15 cellular contexts compared by ENCODE assay signal in genomic region chr13:79490846-79491245, GRCh38. TPM values are rescaled to one million over a fixed set of nuclear protein-coding genes. Genes with fewer than 3 reads are reported as not detected.
DNase-seq lines count a peak whose midpoint lies in the region; ATAC-seq and TF ChIP-seq lines count a peak whose summit lies in the region.
"Had no signal": no experiment of that assay in that cellular context is flagged by ENCODE, and none has a peak within 500 bp of the region (broad histone marks: within the 10 kb centered on the region; RNA-seq: fewer than 3 reads in every experiment).

No MANE protein-coding gene starts in this region.

- peaks cover 7% of the 10 kb centered on the region for H3F3A ChIP-seq in smooth muscle cell (ENCODE audit: low read depth)

- peaks cover 76% of the 10 kb centered on the region for H4K20me1 ChIP-seq in smooth muscle cell (ENCODE audit: low read depth)

- TF ChIP-seq CTCF in fibroblast of the aortic adventitia (IDR thresholded peaks at IDR 0.05; ENCODE audit: insufficient read depth, low read length) = no peak
- no peak for TF ChIP-seq CTCF in smooth muscle cell (IDR thresholded peaks at IDR 0.05; ENCODE audit: borderline replicate concordance, insufficient read depth, poor library complexity, severe bottlenecking)

- no peaks in the 10 kb centered on the region for H3K27me3 Mint-ChIP-seq in T-helper 2 cell treated with Interferon-gamma antibody and Interleukin-4, amounts not matched to agents 5 μg/mL and 100 μg/mL, for 36 hours (ENCODE audit: low read depth)

- H3K27ac ChIP-seq in SK-N-MC = peak overlapping the region; percentile 88
- H3K27ac ChIP-seq in smooth muscle cell (ENCODE audit: low read depth) = peak overlapping the region; percentile 93
- H3K27ac ChIP-seq: testis had no signal

- no peak overlapping the region for H3K4me3 ChIP-seq in SK-N-MC
- H3K4me3 ChIP-seq in fibroblast of the aortic adventitia (ENCODE audit: low read depth, low read length) = no peak overlapping the region
- no peak overlapping the region for H3K4me3 ChIP-seq in smooth muscle cell
- H3K4me3 ChIP-seq: testis had no signal

- H3K79me2 ChIP-seq in smooth muscle cell (ENCODE audit: low read depth) = peaks cover 88% of the 10 kb centered on the region

- H3K27ac Mint-ChIP-seq in T-helper 2 cell treated with Interferon-gamma antibody and Interleukin-4, amounts not matched to agents 5 μg/mL and 100 μg/mL, for 36 hours = peak overlapping the region; percentile 92

- no peaks in the 10 kb centered on the region for H3K27me3 ChIP-seq in smooth muscle cell (ENCODE audit: low read depth)
- H3K27me3 ChIP-seq: testis had no signal

- H3K4me1 ChIP-seq in smooth muscle cell (ENCODE audit: low read depth) = peaks cover 31% of the 10 kb centered on the region
- H3K4me1 ChIP-seq: testis had no signal

- no peak overlapping the region for H3K9ac ChIP-seq in SK-N-MC (ENCODE audit: insufficient read length)
- H3K9ac ChIP-seq in smooth muscle cell (ENCODE audit: low read depth) = peak overlapping the region; percentile 69

- H3K9me3 ChIP-seq in SK-N-MC (ENCODE audit: low read depth, low read length) (no peaks in the 10 kb centered on the region), smooth muscle cell (replicated peaks; ENCODE audit: low read depth) (no peaks in the 10 kb centered on the region)
- H3K9me3 ChIP-seq: testis had no signal

- peak overlapping the region; percentile 74 for H3K4me3 Mint-ChIP-seq in T-helper 2 cell treated with Interferon-gamma antibody and Interleukin-4, amounts not matched to agents 5 μg/mL and 100 μg/mL, for 36 hours
- H3K4me3 Mint-ChIP-seq: immature natural killer cell, WTC11 had no signal

- H3K36me3 Mint-ChIP-seq in T-helper 2 cell treated with Interferon-gamma antibody and Interleukin-4, amounts not matched to agents 5 μg/mL and 100 μg/mL, for 36 hours (ENCODE audit: low read depth) = peaks cover 49% of the 10 kb centered on the region
- H3K36me3 Mint-ChIP-seq: WTC11 had no signal

- H3K9me3 Mint-ChIP-seq in T-helper 2 cell treated with Interferon-gamma antibody and Interleukin-4, amounts not matched to agents 5 μg/mL and 100 μg/mL, for 36 hours = no peaks in the 10 kb centered on the region
- H3K9me3 Mint-ChIP-seq: immature natural killer cell had no signal

- peaks cover 84% of the 10 kb centered on the region for H3K4me1 Mint-ChIP-seq in T-helper 2 cell treated with Interferon-gamma antibody and Interleukin-4, amounts not matched to agents 5 μg/mL and 100 μg/mL, for 36 hours (ENCODE audit: low read depth)
- H3K4me1 Mint-ChIP-seq: immature natural killer cell had no signal

- no peak overlapping the region for H2AFZ ChIP-seq in smooth muscle cell (ENCODE audit: low read depth)

- 76% methylated on average over 1 of the region's 1 CpG for WGBS in smooth muscle cell (ENCODE audit: low lambda C conversion rate)

- peak overlapping the region; percentile 76 for H3K4me2 ChIP-seq in smooth muscle cell

- no peak for DNase-seq in T-helper 2 cell treated with Interferon-gamma antibody and Interleukin-4, amounts not matched to agents 5 μg/mL and 100 μg/mL, for 36 hours (ENCODE audit: low spot score)
- DNase-seq in T-helper 2 cell = no peak
- no peak for DNase-seq in SK-N-MC (ENCODE audit: low read depth, low spot score)
- peak; percentile 10 for DNase-seq in fibroblast of the aortic adventitia (ENCODE audit: low read depth)
- DNase-seq in smooth muscle cell (lab: John Stamatoyannopoulos, UW; ENCODE audit: unreplicated experiment) = no peak
- no peak for DNase-seq in NCI-H345 treated with DMSO at 0.1 percent for 48 hours (lab: John Stamatoyannopoulos, UW; ENCODE audit: unreplicated experiment)
- DNase-seq in OCI-M1 (lab: John Stamatoyannopoulos, UW) = no peak
- DNase-seq: GOT3, immature natural killer cell, MM.1S, NCI-H2029, NCI-H69, testis had no signal

- H3K36me3 ChIP-seq in SK-N-MC (ENCODE audit: insufficient read depth, low read length) (peaks cover 6% of the 10 kb centered on the region; the same call in 1 of the 2 replicates), smooth muscle cell (ENCODE audit: low read depth) (no peaks in the 10 kb centered on the region)

- ATAC-seq in HG03135 (IDR thresholded peaks at IDR 0.05; ENCODE audit: unreplicated experiment) = no peak
- ATAC-seq: WTC11 had no signal

RNA-seq across cellular contexts. Expression of gene NDFIP2, which starts 9.9 kb away (rescaled TPM):
- total RNA-seq in fibroblast of the aortic adventitia (ENCODE audit: low replicate concordance) (10.3 and 41.0 TPM in 2 replicates), smooth muscle cell (75.6 and 86.4 TPM in 2 replicates)
- 34.0 and 49.7 TPM in 2 replicates for polyA plus RNA-seq in smooth muscle cell
